17 cellular contexts compared by ENCODE assay signal in the genomic region with DNA sequence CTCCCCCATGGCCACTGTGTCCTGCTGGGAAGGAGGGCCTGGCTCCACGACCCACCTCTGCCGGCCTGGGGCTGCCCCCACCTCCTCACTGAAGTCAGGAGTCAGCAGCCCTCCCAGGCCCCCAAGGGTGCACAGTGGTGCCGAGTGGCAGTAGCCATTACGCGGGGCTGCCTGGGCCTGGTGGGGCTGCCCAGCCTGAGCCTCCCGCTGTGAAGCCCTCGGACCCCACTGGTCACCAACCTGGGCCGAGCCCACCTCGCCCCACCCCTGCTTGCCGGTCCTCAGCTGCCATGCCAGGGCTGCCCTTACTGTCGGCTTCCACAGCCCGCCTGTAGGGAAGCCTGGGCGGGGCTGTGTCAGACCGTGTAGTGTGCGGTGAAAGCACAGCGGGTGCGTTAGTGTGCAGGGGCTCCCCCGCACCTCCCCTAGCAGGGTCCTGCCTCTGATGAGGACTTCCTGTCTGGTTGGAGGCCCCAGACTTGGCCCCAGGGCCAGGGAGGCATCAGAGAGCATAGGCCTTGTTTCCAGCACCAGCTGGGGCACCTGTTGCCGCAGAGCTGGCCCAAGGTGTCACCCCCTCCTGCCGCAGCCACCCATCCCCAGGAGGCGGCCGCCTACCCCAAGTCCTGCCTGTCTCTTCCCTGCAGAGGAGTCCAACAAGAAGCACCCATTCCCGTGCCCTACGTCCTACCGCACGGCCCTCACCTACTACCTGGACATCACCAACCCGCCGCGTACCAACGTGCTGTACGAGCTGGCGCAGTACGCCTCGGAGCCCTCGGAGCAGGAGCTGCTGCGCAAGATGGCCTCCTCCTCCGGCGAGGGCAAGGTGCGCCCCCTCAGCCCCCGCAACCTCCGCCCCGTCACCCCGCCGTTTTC.
"Had no signal": no experiment of that assay in that cellular context is flagged by ENCODE, and none has a peak within 500 bp of the region (broad histone marks: within the 10 kb centered on the region; RNA-seq: fewer than 3 reads in every experiment).

No MANE protein-coding gene starts in this region.

- DNase-seq: activated CD4-positive, alpha-beta T cell treated with anti-CD3 and anti-CD28 coated beads, Interleukin-2, amount 10 ng/mL, durations not matched to agents 7 days and 5 days; activated CD8-positive, alpha-beta memory T cell treated with anti-CD3 and anti-CD28 coated beads for 24 hours; activated gamma-delta T cell treated with Interleukin-2 at 50 U/mL for 16 hours; activated naive CD8-positive, alpha-beta T cell treated with anti-CD3 and anti-CD28 coated beads, Interleukin-2, amount 10 ng/mL, durations not matched to agents 7 days and 5 days; cerebellar nuclear complex; effector memory CD4-positive, alpha-beta T cell; foreskin keratinocyte; naive B cell; stimulated activated CD4-positive, alpha-beta T cell treated with anti-CD3 and anti-CD28 coated beads, Interleukin-12 subunit alpha, Interleukin-12 subunit beta, amount 100 ng/mL, for 4 hours had no signal

- H3K79me2 ChIP-seq: parathyroid adenoma had no signal

- H3K27me3 Mint-ChIP-seq: activated CD4-positive, alpha-beta T cell treated with anti-CD3 and anti-CD28 coated beads, Interleukin-2, amount 10 ng/mL, durations not matched to agents 7 days and 5 days; activated naive CD8-positive, alpha-beta T cell treated with anti-CD3 and anti-CD28 coated beads, Interleukin-2, amount 10 ng/mL, durations not matched to agents 7 days and 5 days; dendritic cell treated with granulocyte-macrophage colony-stimulating factor and Interleukin-4, amounts not matched to agents 40 ng/mL and 50 ng/mL, for 4 days; naive B cell had no signal

- ATAC-seq: foreskin keratinocyte; stimulated activated effector memory CD8-positive, alpha-beta T cell treated with anti-CD3 and anti-CD28 coated beads, Interleukin-12 subunit alpha, Interleukin-12 subunit beta, amount 100 ng/mL, for 72 hours had no signal

- H2AFZ ChIP-seq: neural progenitor cell, parathyroid adenoma had no signal

- H3K27ac ChIP-seq: foreskin keratinocyte, neural progenitor cell, parathyroid adenoma, vagina had no signal

- H3K4me1 ChIP-seq: foreskin keratinocyte had no signal

- H3K4me2 ChIP-seq: neural progenitor cell had no signal

- H3K27me3 ChIP-seq: foreskin keratinocyte, neural progenitor cell, tibial artery, vagina had no signal

- H3K9me3 ChIP-seq: tibial artery, vagina had no signal

- H3K9ac ChIP-seq: neural progenitor cell, parathyroid adenoma had no signal

- H3K4me3 Mint-ChIP-seq: activated CD4-positive, alpha-beta T cell treated with anti-CD3 and anti-CD28 coated beads, Interleukin-2, amount 10 ng/mL, durations not matched to agents 7 days and 5 days; activated naive CD8-positive, alpha-beta T cell treated with anti-CD3 and anti-CD28 coated beads, Interleukin-2, amount 10 ng/mL, durations not matched to agents 7 days and 5 days; dendritic cell treated with granulocyte-macrophage colony-stimulating factor and Interleukin-4, amounts not matched to agents 40 ng/mL and 50 ng/mL, for 4 days; naive B cell; neural progenitor cell; stimulated activated effector memory CD8-positive, alpha-beta T cell treated with anti-CD3 and anti-CD28 coated beads, Interleukin-12 subunit alpha, Interleukin-12 subunit beta, amount 100 ng/mL, for 72 hours; T-helper 2 cell treated with Interferon-gamma antibody and Interleukin-4, amounts not matched to agents 5 μg/mL and 100 μg/mL, for 36 hours had no signal

- H3K4me1 Mint-ChIP-seq: activated CD4-positive, alpha-beta T cell treated with anti-CD3 and anti-CD28 coated beads, Interleukin-2, amount 10 ng/mL, durations not matched to agents 7 days and 5 days; activated naive CD8-positive, alpha-beta T cell treated with anti-CD3 and anti-CD28 coated beads, Interleukin-2, amount 10 ng/mL, durations not matched to agents 7 days and 5 days had no signal

- H3K9me3 Mint-ChIP-seq: activated CD4-positive, alpha-beta T cell treated with anti-CD3 and anti-CD28 coated beads, Interleukin-2, amount 10 ng/mL, durations not matched to agents 7 days and 5 days; activated naive CD8-positive, alpha-beta T cell treated with anti-CD3 and anti-CD28 coated beads, Interleukin-2, amount 10 ng/mL, durations not matched to agents 7 days and 5 days; dendritic cell treated with granulocyte-macrophage colony-stimulating factor and Interleukin-4, amounts not matched to agents 40 ng/mL and 50 ng/mL, for 4 days; naive B cell; neural progenitor cell; stimulated activated effector memory CD8-positive, alpha-beta T cell treated with anti-CD3 and anti-CD28 coated beads, Interleukin-12 subunit alpha, Interleukin-12 subunit beta, amount 100 ng/mL, for 72 hours; T-helper 2 cell treated with Interferon-gamma antibody and Interleukin-4, amounts not matched to agents 5 μg/mL and 100 μg/mL, for 36 hours had no signal

- H3K27ac Mint-ChIP-seq: activated CD4-positive, alpha-beta T cell treated with anti-CD3 and anti-CD28 coated beads, Interleukin-2, amount 10 ng/mL, durations not matched to agents 7 days and 5 days; activated naive CD8-positive, alpha-beta T cell treated with anti-CD3 and anti-CD28 coated beads, Interleukin-2, amount 10 ng/mL, durations not matched to agents 7 days and 5 days; dendritic cell treated with granulocyte-macrophage colony-stimulating factor and Interleukin-4, amounts not matched to agents 40 ng/mL and 50 ng/mL, for 4 days; naive B cell; neural progenitor cell; T-helper 2 cell treated with Interferon-gamma antibody and Interleukin-4, amounts not matched to agents 5 μg/mL and 100 μg/mL, for 36 hours had no signal

- H3K4me3 ChIP-seq: lung, neural progenitor cell, tibial artery, vagina had no signal

- H3K36me3 ChIP-seq: neural progenitor cell had no signal
